In the genomic region with DNA sequence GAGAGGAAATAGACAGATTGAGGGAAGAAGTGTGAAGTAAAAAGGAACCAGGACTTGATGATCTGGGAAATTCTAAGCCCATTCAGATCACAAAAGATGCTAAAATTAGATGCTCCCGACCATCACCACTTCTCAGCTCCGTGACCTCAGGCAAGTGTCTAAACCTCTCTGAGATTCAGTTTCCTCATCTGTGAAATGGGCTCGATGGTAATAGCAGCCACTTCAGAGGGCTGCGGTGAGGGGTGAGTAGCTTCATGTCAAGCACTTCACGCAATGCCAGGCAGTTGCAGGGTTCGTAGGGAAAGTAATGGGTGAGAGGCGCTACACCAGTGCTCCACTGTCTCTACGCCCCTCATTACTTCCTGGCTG, we compare ENCODE assay signal across 11 cellular contexts. TPM values are rescaled to one million over a fixed set of nuclear protein-coding genes. Genes with fewer than 3 reads are reported as not detected.
DNase-seq lines count a peak whose midpoint lies in the region; ATAC-seq and TF ChIP-seq lines count a peak whose summit lies in the region.
"Had no signal": no experiment of that assay in that cellular context is flagged by ENCODE, and none has a peak within 500 bp of the region (broad histone marks: within the 10 kb centered on the region; RNA-seq: fewer than 3 reads in every experiment).

No MANE protein-coding gene starts in this region.

- peak overlapping the region; percentile 17 to 24 for H3K4me3 Mint-ChIP-seq in CD14-positive monocyte
- H3K4me3 Mint-ChIP-seq in GM23338 = no peak overlapping the region
- peak overlapping the region; percentile 63 for H3K4me3 Mint-ChIP-seq in activated naive CD8-positive, alpha-beta T cell
- peak overlapping the region; percentile 77 for H3K4me3 Mint-ChIP-seq in natural killer cell treated with Interleukin-12 subunit alpha and Interleukin-12 subunit beta and Interleukin-15 and Interleukin-18, amount 100 ng/mL, for 72 hours

- H3K9me3 ChIP-seq in mucosa of descending colon = no peaks in the 10 kb centered on the region
- no peaks in the 10 kb centered on the region for H3K9me3 ChIP-seq in A673 (ENCODE audit: low read depth, low read length, poor library complexity, severe bottlenecking)

- no peak for DNase-seq in CD14-positive monocyte (ENCODE audit: low spot score)
- no peak for DNase-seq in GM23338 (ENCODE audit: low spot score)
- peak; percentile 84 for DNase-seq in natural killer cell treated with Interleukin-12 subunit alpha and Interleukin-12 subunit beta and Interleukin-15 and Interleukin-18, amount 100 ng/mL, for 72 hours (ENCODE audit: low spot score)
- DNase-seq in NCI-H2107 (lab: John Stamatoyannopoulos, UW) = no peak
- DNase-seq in mucosa of descending colon = no peak
- DNase-seq in A673 (ENCODE audit: low spot score) = no peak
- DNase-seq: erythroblast, Kasumi-1, NCI-H2171 had no signal

- no peak overlapping the region for H2AFZ ChIP-seq in GM23338

- no peak overlapping the region for H3K4me3 ChIP-seq in GM23338
- H3K4me3 ChIP-seq in mucosa of descending colon = no peak overlapping the region
- no peak overlapping the region for H3K4me3 ChIP-seq in A673 (ENCODE audit: low read depth, low read length, poor library complexity, severe bottlenecking)

- peaks cover 0 to 15% (median 0%) of the 10 kb centered on the region in 7 donors for H3K9me3 Mint-ChIP-seq in CD14-positive monocyte
- H3K9me3 Mint-ChIP-seq in GM23338 = peaks cover 2% of the 10 kb centered on the region; the same call in 1 of the 3 replicates
- H3K9me3 Mint-ChIP-seq in activated naive CD8-positive, alpha-beta T cell (ENCODE audit: low read depth) = peaks cover 4% of the 10 kb centered on the region
- no peaks in the 10 kb centered on the region for H3K9me3 Mint-ChIP-seq in natural killer cell treated with Interleukin-12 subunit alpha and Interleukin-12 subunit beta and Interleukin-15 and Interleukin-18, amount 100 ng/mL, for 72 hours

- H3K27me3 ChIP-seq in GM23338 (ENCODE audit: insufficient read depth) (peaks cover 95% of the 10 kb centered on the region), A673 (replicated peaks; ENCODE audit: insufficient read depth, low read depth, low read length, poor library complexity) (no peaks in the 10 kb centered on the region)

- H3K27me3 Mint-ChIP-seq in CD14-positive monocyte (ENCODE audit: low read depth in 3 of 3) (peaks cover 18 to 23% (median 19%) of the 10 kb centered on the region in 3 donors), GM23338 (ENCODE audit: insufficient read depth, low read depth, poor library complexity) (peaks cover 67% of the 10 kb centered on the region)
- no peaks in the 10 kb centered on the region for H3K27me3 Mint-ChIP-seq in activated naive CD8-positive, alpha-beta T cell
- H3K27me3 Mint-ChIP-seq in natural killer cell treated with Interleukin-12 subunit alpha and Interleukin-12 subunit beta and Interleukin-15 and Interleukin-18, amount 100 ng/mL, for 72 hours = no peaks in the 10 kb centered on the region

- H3F3A ChIP-seq in GM23338 (replicated peaks; ENCODE audit: low read depth) = peaks cover 9% of the 10 kb centered on the region; the same call in 1 of the 2 replicates

- H3K27ac Mint-ChIP-seq in CD14-positive monocyte (no peak overlapping the region), GM23338 (no peak overlapping the region)
- peak overlapping the region; percentile 46 for H3K27ac Mint-ChIP-seq in activated naive CD8-positive, alpha-beta T cell
- H3K27ac Mint-ChIP-seq in natural killer cell treated with Interleukin-12 subunit alpha and Interleukin-12 subunit beta and Interleukin-15 and Interleukin-18, amount 100 ng/mL, for 72 hours = peak overlapping the region; percentile 31 to 45

- H3K36me3 Mint-ChIP-seq in CD14-positive monocyte = peaks cover 6% of the 10 kb centered on the region in 2 donors
- H3K36me3 Mint-ChIP-seq in GM23338 (ENCODE audit: low read depth) = peaks cover 3% of the 10 kb centered on the region; the same call in 1 of the 3 replicates
- H3K36me3 Mint-ChIP-seq in activated naive CD8-positive, alpha-beta T cell = peaks cover 2% of the 10 kb centered on the region
- H3K36me3 Mint-ChIP-seq in natural killer cell treated with Interleukin-12 subunit alpha and Interleukin-12 subunit beta and Interleukin-15 and Interleukin-18, amount 100 ng/mL, for 72 hours = no peaks in the 10 kb centered on the region

- H3K4me1 ChIP-seq in GM23338 (ENCODE audit: insufficient read depth) = no peaks in the 10 kb centered on the region; the same call in 1 of the 2 replicates
- peaks cover 13% of the 10 kb centered on the region for H3K4me1 ChIP-seq in mucosa of descending colon (ENCODE audit: low read depth)
- peaks cover 20% of the 10 kb centered on the region for H3K4me1 ChIP-seq in A673 (ENCODE audit: insufficient read depth, low read length, poor library complexity, severe bottlenecking)

- H3K27ac ChIP-seq in GM23338 (ENCODE audit: low read depth) = no peak overlapping the region
- no peak overlapping the region for H3K27ac ChIP-seq in A673 (ENCODE audit: low read depth, low read length, poor library complexity, severe bottlenecking)

- ATAC-seq in GM23338 = no peak
- ATAC-seq in natural killer cell treated with Interleukin-12 subunit alpha and Interleukin-12 subunit beta and Interleukin-15 and Interleukin-18, amount 100 ng/mL, for 72 hours = peak; percentile 62 to 76
- ATAC-seq in mucosa of descending colon = no peak
- ATAC-seq in GM18909 (IDR thresholded peaks at IDR 0.05; ENCODE audit: poor library complexity, unreplicated experiment) = no peak

- H4K20me1 ChIP-seq in GM23338 (replicated peaks; ENCODE audit: insufficient read depth) = peaks cover 17% of the 10 kb centered on the region; the same call in 1 of the 2 replicates

- TF ChIP-seq CTCF in CD14-positive monocyte (IDR thresholded peaks at IDR 0.05) = no peak
- TF ChIP-seq CTCF in GM23338 (conservative IDR thresholded peaks at IDR 0.05; ENCODE audit: low read depth in 2 of 2) = no peak
- TF ChIP-seq CTCF in mucosa of descending colon (IDR thresholded peaks at IDR 0.05) = no peak
- TF ChIP-seq CTCF in A673 (conservative IDR thresholded peaks at IDR 0.05; ENCODE audit: low read depth, low read length) = no peak

- CTCF ChIA-PET in A673 (lab: Charles Lee) = interaction anchor here (1.0 kb wide), 1 partner anchor 72 kb away, joined by 3 read pairs; no protein-coding TSS in a partner anchor

- H3K4me2 ChIP-seq in GM23338 = no peak overlapping the region

- H3K36me3 ChIP-seq in GM23338 (ENCODE audit: insufficient read depth) = no peaks in the 10 kb centered on the region
- no peaks in the 10 kb centered on the region for H3K36me3 ChIP-seq in mucosa of descending colon (ENCODE audit: low read depth)
- no peaks in the 10 kb centered on the region for H3K36me3 ChIP-seq in A673 (ENCODE audit: insufficient read depth, low read length, poor library complexity, severe bottlenecking)

- POLR2A ChIA-PET in A673 (lab: Charles Lee; ENCODE audit: low non-redundant PET) = no interaction called here

- H3K4me1 Mint-ChIP-seq in CD14-positive monocyte (peaks cover 23% of the 10 kb centered on the region), GM23338 (peaks cover 12% of the 10 kb centered on the region)
- H3K4me1 Mint-ChIP-seq in activated naive CD8-positive, alpha-beta T cell (ENCODE audit: low read depth) = peaks cover 25% of the 10 kb centered on the region
- H3K4me1 Mint-ChIP-seq in natural killer cell treated with Interleukin-12 subunit alpha and Interleukin-12 subunit beta and Interleukin-15 and Interleukin-18, amount 100 ng/mL, for 72 hours (ENCODE audit: low read depth in 2 of 2) = peaks cover 28 to 30% of the 10 kb centered on the region in 2 donors

- no peaks in the 10 kb centered on the region for H3K79me2 ChIP-seq in GM23338 (replicated peaks; ENCODE audit: insufficient read depth)

- no peaks in the 10 kb centered on the region for H3K9me2 ChIP-seq in GM23338 (ENCODE audit: insufficient read depth)

- intact Hi-C loops in CD14-positive monocyte (cut with micrococcal nuclease) = no loop called here
- intact Hi-C loops in mucosa of descending colon (cut with DNase I, micrococcal nuclease) = no loop called here
- intact Hi-C loops in A673 (cut with micrococcal nuclease; ENCODE audit: unreplicated experiment) = no loop called here

- no TSS peak for BruUV-seq in A673 (replicated peaks; lab: Mats Ljungman, UMichigan)

TF ChIP-seq in GM23338, 12 proteins besides CTCF, POLR2A, EP300 and RAD21 (continues in another document):
- TF ChIP-seq EZH2 (IDR thresholded peaks at IDR 0.05; ENCODE audit: low read depth, unreplicated experiment) (peak; percentile 60), NANOG (IDR thresholded peaks at IDR 0.05; ENCODE audit: borderline replicate concordance) (no peak), POLR2AphosphoS5 (IDR thresholded peaks at IDR 0.05; ENCODE audit: low read depth) (no peak)
- TF ChIP-seq, protein P1, sequence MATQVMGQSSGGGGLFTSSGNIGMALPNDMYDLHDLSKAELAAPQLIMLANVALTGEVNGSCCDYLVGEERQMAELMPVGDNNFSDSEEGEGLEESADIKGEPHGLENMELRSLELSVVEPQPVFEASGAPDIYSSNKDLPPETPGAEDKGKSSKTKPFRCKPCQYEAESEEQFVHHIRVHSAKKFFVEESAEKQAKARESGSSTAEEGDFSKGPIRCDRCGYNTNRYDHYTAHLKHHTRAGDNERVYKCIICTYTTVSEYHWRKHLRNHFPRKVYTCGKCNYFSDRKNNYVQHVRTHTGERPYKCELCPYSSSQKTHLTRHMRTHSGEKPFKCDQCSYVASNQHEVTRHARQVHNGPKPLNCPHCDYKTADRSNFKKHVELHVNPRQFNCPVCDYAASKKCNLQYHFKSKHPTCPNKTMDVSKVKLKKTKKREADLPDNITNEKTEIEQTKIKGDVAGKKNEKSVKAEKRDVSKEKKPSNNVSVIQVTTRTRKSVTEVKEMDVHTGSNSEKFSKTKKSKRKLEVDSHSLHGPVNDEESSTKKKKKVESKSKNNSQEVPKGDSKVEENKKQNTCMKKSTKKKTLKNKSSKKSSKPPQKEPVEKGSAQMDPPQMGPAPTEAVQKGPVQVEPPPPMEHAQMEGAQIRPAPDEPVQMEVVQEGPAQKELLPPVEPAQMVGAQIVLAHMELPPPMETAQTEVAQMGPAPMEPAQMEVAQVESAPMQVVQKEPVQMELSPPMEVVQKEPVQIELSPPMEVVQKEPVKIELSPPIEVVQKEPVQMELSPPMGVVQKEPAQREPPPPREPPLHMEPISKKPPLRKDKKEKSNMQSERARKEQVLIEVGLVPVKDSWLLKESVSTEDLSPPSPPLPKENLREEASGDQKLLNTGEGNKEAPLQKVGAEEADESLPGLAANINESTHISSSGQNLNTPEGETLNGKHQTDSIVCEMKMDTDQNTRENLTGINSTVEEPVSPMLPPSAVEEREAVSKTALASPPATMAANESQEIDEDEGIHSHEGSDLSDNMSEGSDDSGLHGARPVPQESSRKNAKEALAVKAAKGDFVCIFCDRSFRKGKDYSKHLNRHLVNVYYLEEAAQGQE (IDR thresholded peaks at IDR 0.05; ENCODE audit: unreplicated experiment) = no peak

RNA-seq across cellular contexts. Expression of a gene that starts 9.0 kb away (rescaled TPM):
- polyA plus RNA-seq in CD14-positive monocyte (10 to 100 TPM in 1 of 2 donors, 1 to 10 TPM in 1; 7.0 to 11.5 TPM), GM23338 (2016; fragmentation: Nextera tagmentation; extraction: Ambion mirVana) (5.3 and 8.2 TPM in 2 replicates)
- total RNA-seq in GM23338 (2014; rRNA removed; shearing (Covaris generic)) = 0.58 and 1.3 TPM in 2 replicates
- total RNA-seq in natural killer cell treated with Interleukin-12 subunit alpha and Interleukin-12 subunit beta and Interleukin-15 and Interleukin-18, amount 100 ng/mL, for 72 hours = 10 to 100 TPM; 21.4 to 41.7 TPM
- total RNA-seq in mucosa of descending colon (100 to 1,000 TPM in 1 of 3 donors, 10 to 100 TPM in 2; 38.4 to 210 (median 79.3) TPM), A673 (2021) (112 and 122 TPM in 2 replicates)

Comparison
In these comparisons a context has a peak if more than half of its experiments do, and no peak if none do; other contexts are left out.
1. H3K27ac Mint-ChIP-seq: peak in activated naive CD8-positive, alpha-beta T cell (single experiment) and natural killer cell treated with Interleukin-12 subunit alpha and Interleukin-12 subunit beta and Interleukin-15 and Interleukin-18, amount 100 ng/mL, for 72 hours (2 of 2); none in CD14-positive monocyte (0 of 7) and GM23338 (single experiment).
2. ATAC-seq: peak in natural killer cell treated with Interleukin-12 subunit alpha and Interleukin-12 subunit beta and Interleukin-15 and Interleukin-18, amount 100 ng/mL, for 72 hours (2 of 2); none in GM23338 (single experiment), mucosa of descending colon (single experiment) and GM18909 (single experiment).